20 cellular contexts compared by ENCODE assay signal in genomic region chrX:53583571-53583970, GRCh38.
DNase-seq lines count a peak whose midpoint lies in the region; ATAC-seq and TF ChIP-seq lines count a peak whose summit lies in the region.
"Had no signal": no experiment of that assay in that cellular context is flagged by ENCODE, and none has a peak within 500 bp of the region (broad histone marks: within the 10 kb centered on the region; RNA-seq: fewer than 3 reads in every experiment).

No MANE protein-coding gene starts in this region.

- H2AFZ ChIP-seq in IMR-90 (replicated peaks; ENCODE audit: low read length, poor library complexity) (no peak overlapping the region), mammary epithelial cell (ENCODE audit: low read depth, low read length) (no peak overlapping the region)

- no peaks in the 10 kb centered on the region for H3K36me3 ChIP-seq in breast epithelium
- H3K36me3 ChIP-seq in IMR-90 (ENCODE audit: control insufficient read depth, insufficient read depth, low read length): peaks cover 23% of the 10 kb centered on the region
- peaks cover 16% of the 10 kb centered on the region for H3K36me3 ChIP-seq in mammary epithelial cell (ENCODE audit: insufficient read depth, low read length)
- H3K36me3 ChIP-seq in suprapubic skin: peaks cover 64% of the 10 kb centered on the region

- TF ChIP-seq EP300 in suprapubic skin (IDR thresholded peaks at IDR 0.05): no peak

- H4K5ac ChIP-seq in IMR-90 (ENCODE audit: low read depth, low read length): no peak overlapping the region

- TF ChIP-seq POLR2A in breast epithelium (IDR thresholded peaks at IDR 0.05) (no peak), IMR-90 (IDR thresholded peaks at IDR 0.05; ENCODE audit: low read depth, low read length) (no peak), suprapubic skin (IDR thresholded peaks at IDR 0.05) (no peak)

- no peak for TF ChIP-seq RAD21 in IMR-90 (IDR thresholded peaks at IDR 0.05; ENCODE audit: low read length)

- TF ChIP-seq CTCF in MCF 10A (IDR thresholded peaks at IDR 0.05; ENCODE audit: unreplicated experiment) (no peak), breast epithelium (IDR thresholded peaks at IDR 0.05) (no peak), IMR-90 (conservative IDR thresholded peaks at IDR 0.05; ENCODE audit: low read depth, low read length) (no peak), mammary epithelial cell (conservative IDR thresholded peaks at IDR 0.05 in 1 of 2, IDR thresholded peaks at IDR 0.05 in 1 of 2; ENCODE audit: extremely low read depth in 1 of 2, insufficient read depth in 1 of 2, low read depth in 1 of 2, low read length in 2 of 2) (no peak), suprapubic skin (IDR thresholded peaks at IDR 0.05) (no peak)

- no peak overlapping the region for H2BK120ac ChIP-seq in IMR-90 (ENCODE audit: low read depth, low read length)

- no peak overlapping the region for H2BK5ac ChIP-seq in IMR-90 (ENCODE audit: low read depth, low read length, poor library complexity, severe bottlenecking)

- H2AK5ac ChIP-seq in IMR-90 (ENCODE audit: low read depth, low read length): no peak overlapping the region

- H2AK9ac ChIP-seq in IMR-90 (replicated peaks; ENCODE audit: low read depth, low read length, poor library complexity): no peak overlapping the region

- H3K27ac ChIP-seq in breast epithelium (no peak overlapping the region), IMR-90 (ENCODE audit: insufficient read depth, low read length) (no peak overlapping the region), mammary epithelial cell (ENCODE audit: insufficient read depth, low read depth, low read length) (no peak overlapping the region), suprapubic skin (no peak overlapping the region)

- H3K79me2 ChIP-seq in mammary epithelial cell (ENCODE audit: insufficient read depth, low read length): peaks cover 5% of the 10 kb centered on the region

- peaks cover 0 to 31% of the 10 kb centered on the region in 2 donors for H3K27me3 ChIP-seq in breast epithelium
- H3K27me3 ChIP-seq in IMR-90 (ENCODE audit: control insufficient read depth, insufficient read depth, low read length): peaks cover 3% of the 10 kb centered on the region
- no peaks in the 10 kb centered on the region for H3K27me3 ChIP-seq in mammary epithelial cell (ENCODE audit: insufficient read depth, low read length)
- no peaks in the 10 kb centered on the region for H3K27me3 ChIP-seq in suprapubic skin
- H3K27me3 ChIP-seq: BE2C had no signal

- peaks cover 70% of the 10 kb centered on the region for H3K27me3 Mint-ChIP-seq in MCF 10A (ENCODE audit: insufficient read depth, unreplicated experiment)
- H3K27me3 Mint-ChIP-seq: CD4-positive, CD25-positive, alpha-beta regulatory T cell; CD8-positive, alpha-beta memory T cell had no signal

- no peaks in the 10 kb centered on the region for H3K9me3 ChIP-seq in breast epithelium
- no peaks in the 10 kb centered on the region for H3K9me3 ChIP-seq in IMR-90 (ENCODE audit: control insufficient read depth, insufficient read depth, low read length)
- no peaks in the 10 kb centered on the region for H3K9me3 ChIP-seq in mammary epithelial cell (replicated peaks; ENCODE audit: insufficient read depth, low read length)
- H3K9me3 ChIP-seq in suprapubic skin: no peaks in the 10 kb centered on the region
- H3K9me3 ChIP-seq: BE2C had no signal

- no peaks in the 10 kb centered on the region; a peak in 1 of 4 replicates for H3K79me1 ChIP-seq in IMR-90 (ENCODE audit: low read depth in 1 of 2, low read length in 2 of 2)

- DNase-seq in MCF 10A (ENCODE audit: unreplicated experiment) (no peak), breast epithelium (ENCODE audit: low spot score in 2 of 2) (no peak), IMR-90 (no peak), mammary epithelial cell (no peak), suprapubic skin (ENCODE audit: low spot score in 2 of 2) (no peak)
- DNase-seq: ACHN; BE2C; C1 segment of cervical spinal cord; CD4-positive, CD25-positive, alpha-beta regulatory T cell; CD8-positive, alpha-beta memory T cell; COR-L47; DMS79 treated with DMSO at 0.1 percent for 48 hours; GF-D8; GOT3; H7; HFFc6 had no signal

- CTCF ChIA-PET in MCF 10A (lab: Yijun Ruan, JAX): no interaction called here
- CTCF ChIA-PET in IMR-90 (lab: Yijun Ruan, JAX): interaction anchor here (0.9 kb wide), 1 partner anchor 16 kb away, joined by 3 read pairs; no protein-coding TSS in a partner anchor
- CTCF ChIA-PET in mammary epithelial cell (lab: Charles Lee; ENCODE audit: low non-redundant PET): no interaction called here

- H3K9ac ChIP-seq in IMR-90 (ENCODE audit: low read depth, low read length) (no peak overlapping the region), mammary epithelial cell (ENCODE audit: insufficient read depth, low read length) (no peak overlapping the region)

- no peaks in the 10 kb centered on the region for H3K9me1 ChIP-seq in IMR-90 (ENCODE audit: insufficient read depth, low read length)

- no peak overlapping the region for H3K4ac ChIP-seq in IMR-90 (ENCODE audit: low read depth, low read length)

- no peak overlapping the region for H2BK20ac ChIP-seq in IMR-90 (ENCODE audit: low read depth, low read length)

- H3K14ac ChIP-seq in IMR-90 (replicated peaks; ENCODE audit: low read depth, low read length): no peak overlapping the region

- no peak overlapping the region for H3K18ac ChIP-seq in IMR-90 (ENCODE audit: low read depth, low read length)

- H3K36me3 Mint-ChIP-seq in MCF 10A (ENCODE audit: insufficient read depth, unreplicated experiment): peaks cover 78% of the 10 kb centered on the region
- H3K36me3 Mint-ChIP-seq: IgD-negative memory B cell had no signal

- H3K4me2 ChIP-seq in IMR-90 (ENCODE audit: low read depth, low read length) (no peak overlapping the region), mammary epithelial cell (ENCODE audit: insufficient read depth, low read depth, low read length) (no peak overlapping the region)

- no peak overlapping the region for H3K4me3 ChIP-seq in breast epithelium
- H3K4me3 ChIP-seq in IMR-90 (ENCODE audit: insufficient read depth, low read depth, low read length): no peak overlapping the region
- H3K4me3 ChIP-seq in mammary epithelial cell (replicated peaks in 1 of 3; ENCODE audit: insufficient read depth in 1 of 3, low read depth in 2 of 3, low read length in 3 of 3): no peak overlapping the region
- H3K4me3 ChIP-seq in suprapubic skin: no peak overlapping the region

- dilution Hi-C loops in IMR-90 (cut with HindIII; ENCODE audit: low sequenced_read_pairs, unreplicated experiment) (no loop called here), mammary epithelial cell (cut with HindIII; ENCODE audit: low sequenced_read_pairs) (loop anchor here (5.0 kb wide), 1 partner anchor 41 kb away; no protein-coding TSS in a partner anchor)

- H4K8ac ChIP-seq in IMR-90 (ENCODE audit: low read depth in 2 of 2, low read length in 2 of 2): no peak overlapping the region

- WGBS in IMR-90 (ENCODE audit: extremely low coverage in 2 of 2, insufficient read length in 1 of 2), 2 experiments: 100% methylated on average over 2 of the region's 7 CpGs; no CpG with 5 or more reads in 1 of the 2 experiments
- 80% methylated on average over 7 of the region's 7 CpGs for WGBS in mammary epithelial cell (ENCODE audit: low coverage, missing lambda C conversion rate)
- WGBS in suprapubic skin: 84% methylated on average over 7 of the region's 7 CpGs

- H3K27ac Mint-ChIP-seq in MCF 10A (ENCODE audit: low read depth, unreplicated experiment): no peak overlapping the region
- H3K27ac Mint-ChIP-seq: CD4-positive, CD25-positive, alpha-beta regulatory T cell; HFFc6; IgD-negative memory B cell had no signal

- POLR2A ChIA-PET in MCF 10A (lab: Yijun Ruan, JAX) (no interaction called here), IMR-90 (lab: Charles Lee; ENCODE audit: unreplicated experiment) (no interaction called here)

- no peaks in the 10 kb centered on the region for H3K4me1 Mint-ChIP-seq in MCF 10A (ENCODE audit: insufficient read depth, unreplicated experiment)
- H3K4me1 Mint-ChIP-seq: CD4-positive, CD25-positive, alpha-beta regulatory T cell; IgD-negative memory B cell had no signal

- no peaks in the 10 kb centered on the region for H3K9me3 Mint-ChIP-seq in MCF 10A (ENCODE audit: unreplicated experiment)
- H3K9me3 Mint-ChIP-seq: CD4-positive, CD25-positive, alpha-beta regulatory T cell; CD8-positive, alpha-beta memory T cell; HFFc6; IgD-negative memory B cell had no signal

- no peak overlapping the region for H3K23ac ChIP-seq in IMR-90 (ENCODE audit: low read depth, low read length)

- in situ Hi-C loops in IMR-90 (cut with MboI; ENCODE audit: low sequenced_read_pairs): no loop called here
- in situ Hi-C loops in mammary epithelial cell (cut with MboI; ENCODE audit: low sequenced_read_pairs in 2 of 2): no loop called here

- H4K20me1 ChIP-seq in IMR-90 (ENCODE audit: insufficient read depth, low read length) (no peaks in the 10 kb centered on the region), mammary epithelial cell (ENCODE audit: insufficient read depth, low read length) (no peaks in the 10 kb centered on the region)

- H2BK15ac ChIP-seq in IMR-90 (ENCODE audit: low read depth, low read length): no peak overlapping the region

- H3K4me3 Mint-ChIP-seq in MCF 10A (ENCODE audit: unreplicated experiment): no peak overlapping the region
- H3K4me3 Mint-ChIP-seq: CD4-positive, CD25-positive, alpha-beta regulatory T cell; CD8-positive, alpha-beta memory T cell; HFFc6; IgD-negative memory B cell had no signal

- TSS peak; percentile 76 for BruUV-seq in MCF 10A (replicated peaks; lab: Mats Ljungman, UMichigan)
- TSS peak; percentile 99 for BruUV-seq in IMR-90 (replicated peaks; lab: Mats Ljungman, UMichigan)
- BruUV-seq in mammary epithelial cell (replicated peaks; lab: Mats Ljungman, UMichigan): TSS peak; percentile 96

- ATAC-seq in IMR-90 (ENCODE audit: low read depth) (no peak), HG03457 (IDR thresholded peaks at IDR 0.05; ENCODE audit: unreplicated experiment) (no peak), GM18909 (IDR thresholded peaks at IDR 0.05; ENCODE audit: poor library complexity, unreplicated experiment) (no peak)
- ATAC-seq: HCT116 had no signal

- no peak overlapping the region for H4K91ac ChIP-seq in IMR-90 (ENCODE audit: insufficient read depth, low read depth, low read length)

- H3K4me1 ChIP-seq in breast epithelium (no peaks in the 10 kb centered on the region), IMR-90 (ENCODE audit: control insufficient read depth, insufficient read depth, low read length) (no peaks in the 10 kb centered on the region), mammary epithelial cell (ENCODE audit: insufficient read depth, low read length) (no peaks in the 10 kb centered on the region), suprapubic skin (no peaks in the 10 kb centered on the region)
- H3K4me1 ChIP-seq: BE2C had no signal

- no peak overlapping the region for H3K56ac ChIP-seq in IMR-90 (ENCODE audit: extremely low read depth, insufficient read depth, low read length)

- intact Hi-C loops in MCF 10A (cut with micrococcal nuclease) (no loop called here), breast epithelium (cut with DNase I; ENCODE audit: low total_unique reads) (no loop called here), IMR-90 (cut with micrococcal nuclease) (no loop called here), mammary epithelial cell (cut with micrococcal nuclease) (no loop called here)

TF ChIP-seq in IMR-90, 13 proteins besides CTCF, POLR2A, EP300 and RAD21 (continues in another document):
- TF ChIP-seq MXI1 (IDR thresholded peaks at IDR 0.05; ENCODE audit: borderline replicate concordance, low read depth, low read length) (no peak), MAFK (IDR thresholded peaks at IDR 0.05; ENCODE audit: low read depth, low read length) (no peak), NFE2L2 (IDR thresholded peaks at IDR 0.05; ENCODE audit: low read depth, low read length) (no peak)
